20 cellular contexts compared by ENCODE assay signal in the genomic region with DNA sequence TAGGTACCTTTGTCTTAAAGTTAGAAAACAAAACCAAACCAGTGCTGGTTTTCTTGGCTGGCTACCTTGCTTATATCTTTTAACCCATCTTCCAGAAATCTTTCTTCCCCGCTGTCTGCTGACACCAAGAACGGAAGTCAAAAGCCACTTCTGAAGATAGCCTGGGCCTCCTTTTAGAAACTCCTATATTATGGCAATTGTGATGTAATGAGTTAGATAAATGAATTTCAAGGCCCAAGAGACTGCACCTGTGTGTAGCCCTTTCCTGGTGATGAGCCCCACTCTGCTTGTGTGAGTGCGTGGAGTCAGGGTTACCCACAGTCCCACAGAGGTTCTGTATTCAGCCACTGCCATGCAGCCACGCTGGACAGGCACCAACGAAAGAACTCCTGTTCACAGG.
DNase-seq lines count a peak whose midpoint lies in the region; ATAC-seq lines count a peak whose summit lies in the region.
"Had no signal": no experiment of that assay in that cellular context is flagged by ENCODE, and none has a peak within 500 bp of the region (broad histone marks: within the 10 kb centered on the region; RNA-seq: fewer than 3 reads in every experiment).

No MANE protein-coding gene starts in this region.

- no peaks in the 10 kb centered on the region for H4K20me1 ChIP-seq in BLaER1

- H3K36me3 ChIP-seq in BLaER1, result no peaks in the 10 kb centered on the region
- peaks cover 0 to 2% of the 10 kb centered on the region in 2 donors for H3K36me3 ChIP-seq in mucosa of rectum (ENCODE audit: control insufficient read depth in 2 of 2, insufficient read depth in 2 of 2, low read length in 2 of 2)

- H3K27ac Mint-ChIP-seq in activated CD4-positive, alpha-beta T cell treated with anti-CD3 and anti-CD28 coated beads for 36 hours, result no peak overlapping the region
- no peak overlapping the region for H3K27ac Mint-ChIP-seq in T-cell

- no peaks in the 10 kb centered on the region for H3K9me3 ChIP-seq in BLaER1
- H3K9me3 ChIP-seq in mucosa of rectum (ENCODE audit: control insufficient read depth in 2 of 2, low read length in 2 of 2), result no peaks in the 10 kb centered on the region
- H3K9me3 ChIP-seq: Caco-2 had no signal

- peaks cover 12% of the 10 kb centered on the region for H3K4me1 Mint-ChIP-seq in activated CD4-positive, alpha-beta T cell treated with anti-CD3 and anti-CD28 coated beads for 36 hours
- peaks cover 7 to 12% (median 11%) of the 10 kb centered on the region in 3 donors for H3K4me1 Mint-ChIP-seq in T-cell

- no peaks in the 10 kb centered on the region for H3K9me3 Mint-ChIP-seq in activated CD4-positive, alpha-beta T cell treated with anti-CD3 and anti-CD28 coated beads for 36 hours (ENCODE audit: low read depth)
- H3K9me3 Mint-ChIP-seq in T-cell, result no peaks in the 10 kb centered on the region

- H3K9ac ChIP-seq in BLaER1 (no peak overlapping the region; the same call in 1 of the 2 replicates), mucosa of rectum (ENCODE audit: low read depth in 1 of 2, low read length in 2 of 2) (no peak overlapping the region)

- ATAC-seq in activated CD4-positive, alpha-beta T cell treated with anti-CD3 and anti-CD28 coated beads for 36 hours, result peak; percentile 12
- ATAC-seq in T-cell (replicated peaks in 1 of 4) (peak in 3 of 4 experiments; percentile 42 to 60 (median 44)), GM21529 (IDR thresholded peaks at IDR 0.05; ENCODE audit: unreplicated experiment) (no peak)
- ATAC-seq: GM12878, HCT116, K562 had no signal

- H3K27me3 ChIP-seq in BLaER1 (no peaks in the 10 kb centered on the region), mucosa of rectum (ENCODE audit: control insufficient read depth in 2 of 2, insufficient read depth in 2 of 2, low read length in 2 of 2) (no peaks in the 10 kb centered on the region)

- POLR2A ChIA-PET in activated CD4-positive, alpha-beta T cell treated with anti-CD3 and anti-CD28 coated beads for 36 hours (lab: Charles Lee), result no interaction called here
- POLR2A ChIA-PET in T-cell (lab: Charles Lee), result no interaction called here

- H3K36me3 Mint-ChIP-seq in activated CD4-positive, alpha-beta T cell treated with anti-CD3 and anti-CD28 coated beads for 36 hours (ENCODE audit: low read depth), result no peaks in the 10 kb centered on the region
- H3K36me3 Mint-ChIP-seq in T-cell, result no peaks in the 10 kb centered on the region

- H3K4me2 ChIP-seq in BLaER1, result peak overlapping the region; percentile 69

- no peak for DNase-seq in activated CD4-positive, alpha-beta T cell treated with anti-CD3 and anti-CD28 coated beads for 36 hours
- no peak for DNase-seq in activated CD4-positive, alpha-beta T cell treated with anti-CD3 and anti-CD28 coated beads for 1 hour
- DNase-seq in T-cell (no peak), G401 (ENCODE audit: low spot score) (no peak), germinal center (ENCODE audit: low spot score) (no peak)
- DNase-seq: AML-193, GOT3, NCI-H1105 treated with DMSO at 0.1 percent for 48 hours, NCI-H1694 treated with DMSO at 0.1 percent for 48 hours, NCI-H510A, NCI-H82, SHP77 had no signal

- no peak overlapping the region for H3K4me3 Mint-ChIP-seq in activated CD4-positive, alpha-beta T cell treated with anti-CD3 and anti-CD28 coated beads for 36 hours
- peak overlapping the region in 1 of 3 donors; percentile 6 for H3K4me3 Mint-ChIP-seq in T-cell

- H3K27me3 Mint-ChIP-seq in activated CD4-positive, alpha-beta T cell treated with anti-CD3 and anti-CD28 coated beads for 36 hours, result peaks cover 2% of the 10 kb centered on the region
- peaks cover 0 to 14% of the 10 kb centered on the region in 2 donors for H3K27me3 Mint-ChIP-seq in T-cell

- in situ Hi-C loops in G401 (cut with HindIII; ENCODE audit: low sequenced_read_pairs), result no loop called here

- H3K27ac ChIP-seq in BLaER1, result no peak overlapping the region; the same call in 1 of the 2 replicates
- peak overlapping the region; percentile 31 to 45 for H3K27ac ChIP-seq in mucosa of rectum (ENCODE audit: low read depth in 2 of 2, low read length in 2 of 2)
- H3K27ac ChIP-seq: 22Rv1 had no signal

- H3K4me3 ChIP-seq in BLaER1, result no peak overlapping the region
- no peak overlapping the region for H3K4me3 ChIP-seq in mucosa of rectum (ENCODE audit: low read length in 2 of 2)
- H3K4me3 ChIP-seq: GM12878, K562 had no signal

- CTCF ChIA-PET in activated CD4-positive, alpha-beta T cell treated with anti-CD3 and anti-CD28 coated beads for 36 hours (lab: Charles Lee), result no interaction called here
- CTCF ChIA-PET in T-cell (lab: Charles Lee), result no interaction called here

- intact Hi-C loops in activated CD4-positive, alpha-beta T cell treated with anti-CD3 and anti-CD28 coated beads for 36 hours (cut with DNase I, micrococcal nuclease), result no loop called here

- H3K4me1 ChIP-seq in BLaER1 (peaks cover 20% of the 10 kb centered on the region), mucosa of rectum (ENCODE audit: control insufficient read depth in 2 of 2, insufficient read depth in 2 of 2, low read length in 2 of 2) (peaks cover 5 to 14% of the 10 kb centered on the region in 2 donors)
- H3K4me1 ChIP-seq: Caco-2 had no signal
